24 cellular contexts compared by ENCODE assay signal in the genomic region with DNA sequence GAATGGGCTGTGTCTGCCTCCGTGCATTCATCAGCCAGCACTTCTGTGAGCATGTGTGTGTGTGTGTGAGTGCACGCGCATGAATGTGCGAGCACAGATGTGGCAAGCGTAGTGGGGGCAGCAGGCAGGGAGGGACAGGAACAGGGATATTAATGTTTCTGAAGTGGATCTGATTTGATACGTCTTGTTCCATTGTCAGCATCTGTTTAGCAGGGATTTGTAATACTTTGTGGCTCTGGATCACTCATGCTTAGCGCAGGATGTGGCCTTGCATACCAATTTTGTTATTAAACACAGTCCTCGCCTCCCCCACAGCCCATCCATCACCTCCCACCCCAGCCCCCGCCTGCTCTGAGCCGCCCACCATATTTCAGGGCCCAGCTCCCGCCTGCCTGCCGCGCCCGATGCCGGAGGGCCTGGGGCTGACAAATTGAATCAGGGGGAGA. TPM values are rescaled to one million over a fixed set of nuclear protein-coding genes. Genes with fewer than 3 reads are reported as not detected.
DNase-seq lines count a peak whose midpoint lies in the region; TF ChIP-seq lines count a peak whose summit lies in the region.
"Had no signal": no experiment of that assay in that cellular context is flagged by ENCODE, and none has a peak within 500 bp of the region (broad histone marks: within the 10 kb centered on the region; RNA-seq: fewer than 3 reads in every experiment).

No MANE protein-coding gene starts in this region.

- in situ Hi-C loops in astrocyte of the spinal cord (cut with HindIII; ENCODE audit: low sequenced_read_pairs), result no loop called here

- H3K4me3 ChIP-seq in astrocyte of the spinal cord (ENCODE audit: low read depth, low read length), result no peak overlapping the region
- H3K4me3 ChIP-seq: adrenal gland, heart right ventricle, Peyer's patch, right atrium auricular region, SJCRH30, thyroid gland had no signal

- no peak for TF ChIP-seq CTCF in astrocyte of the spinal cord (IDR thresholded peaks at IDR 0.05; ENCODE audit: low read depth, low read length)

- intact Hi-C loops in posterior vena cava (cut with DNase I), result no loop called here

- DNase-seq in HCEC 1CT (peak; percentile 35), astrocyte of the spinal cord (ENCODE audit: low read depth, low spot score) (peak; percentile 13), kidney tubule cell (ENCODE audit: low spot score) (peak; percentile 61), HPDE6-E6E7 (ENCODE audit: extremely low spot score) (no peak), NCI-H1436 treated with DMSO at 0.1 percent for 48 hours (lab: John Stamatoyannopoulos, UW) (no peak), posterior vena cava (ENCODE audit: low spot score) (no peak), NOMO-1 treated with dmso at 0.1 percent for 144 hours (lab: John Stamatoyannopoulos, UW; ENCODE audit: unreplicated experiment) (no peak)
- DNase-seq: activated CD4-positive, alpha-beta T cell treated with anti-CD3 and anti-CD28 coated beads for 36 hours; activated T-cell treated with anti-CD3 and anti-CD28 coated beads, Interleukin-2, amount 50 U/mL, for 1 hour; adrenal gland; AML-193; CD8-positive, alpha-beta T cell; DMS 273 treated with DMSO at 0.1 percent for 48 hours; heart right ventricle; left colon; mesenchymal stem cell; NCI-H2171; NCI-H524 treated with DMSO at 0.1 percent for 48 hours; Peyer's patch; SJCRH30; stimulated activated CD4-positive, alpha-beta T cell treated with anti-CD3 and anti-CD28 coated beads, Interleukin-12 subunit alpha, Interleukin-12 subunit beta, amount 100 ng/mL, for 4 hours; stimulated activated naive CD8-positive, alpha-beta T cell treated with anti-CD3 and anti-CD28 coated beads, Interleukin-15, Interleukin-2, amounts not matched to agents 100 U/mL and 50 U/mL, for 24 hours; thyroid gland had no signal

RNA-seq across cellular contexts. Expression of gene TMEM53, which starts 52.4 kb away (rescaled TPM):
- 1 to 10 TPM; 3.8 to 5.3 TPM for total RNA-seq in posterior vena cava

RNA-seq across cellular contexts. Expression of gene ARMH1, which starts 52.6 kb away (rescaled TPM):
- 1 to 10 TPM; 1.0 to 1.6 TPM for total RNA-seq in posterior vena cava
- total RNA-seq: SJCRH30 had no signal

Comparison
In these comparisons a context has a peak if more than half of its experiments do, and no peak if none do; other contexts are left out.
1. DNase-seq: peak in HCEC 1CT (single experiment), astrocyte of the spinal cord (single experiment) and kidney tubule cell (single experiment); none in HPDE6-E6E7 (single experiment), NCI-H1436 treated with DMSO at 0.1 percent for 48 hours (single experiment), posterior vena cava (single experiment) and NOMO-1 treated with dmso at 0.1 percent for 144 hours (single experiment).